ENCODE assay signal across 21 cellular contexts in genomic region chr3:150612494-150612893, GRCh38. TPM values are rescaled to one million over a fixed set of nuclear protein-coding genes. Genes with fewer than 3 reads are reported as not detected.
DNase-seq lines count a peak whose midpoint lies in the region; ATAC-seq and TF ChIP-seq lines count a peak whose summit lies in the region.
"Had no signal": no experiment of that assay in that cellular context is flagged by ENCODE, and none has a peak within 500 bp of the region (broad histone marks: within the 10 kb centered on the region; RNA-seq: fewer than 3 reads in every experiment).

No MANE protein-coding gene starts in this region.

- no peaks in the 10 kb centered on the region for H3K27me3 Mint-ChIP-seq in activated naive CD4-positive, alpha-beta T cell treated with anti-CD3 and anti-CD28 coated beads, Interleukin-2, amount 50 U/mL, for 24 hours
- H3K27me3 Mint-ChIP-seq in activated T-helper 17 cell treated with anti-CD3 and anti-CD28 coated beads, Interleukin-2, amount 50 U/mL, for 72 hours, result no peaks in the 10 kb centered on the region
- H3K27me3 Mint-ChIP-seq: IgD-negative memory B cell had no signal

- no peaks in the 10 kb centered on the region for H3K36me3 ChIP-seq in hepatocyte (replicated peaks; ENCODE audit: insufficient read depth, low read depth)

- no peaks in the 10 kb centered on the region for H3K9me2 ChIP-seq in hepatocyte (replicated peaks; ENCODE audit: insufficient read depth)

- TF ChIP-seq CTCF in hepatocyte (IDR thresholded peaks at IDR 0.05; ENCODE audit: poor library complexity), result no peak

- H3K79me2 ChIP-seq in hepatocyte, result peaks cover 80% of the 10 kb centered on the region

- H3K4me3 ChIP-seq in hepatocyte, result no peak overlapping the region

- no peak overlapping the region for H2AFZ ChIP-seq in hepatocyte

- H4K20me1 ChIP-seq in hepatocyte (ENCODE audit: insufficient read depth, poor library complexity, severe bottlenecking), result peaks cover 33% of the 10 kb centered on the region

- H3K4me1 ChIP-seq in hepatocyte (ENCODE audit: insufficient read depth), result no peaks in the 10 kb centered on the region

- no peaks in the 10 kb centered on the region for H3K9me3 ChIP-seq in hepatocyte (ENCODE audit: low read depth)

- H3K9me3 Mint-ChIP-seq in activated naive CD4-positive, alpha-beta T cell treated with anti-CD3 and anti-CD28 coated beads, Interleukin-2, amount 50 U/mL, for 24 hours, result peaks cover 5% of the 10 kb centered on the region
- H3K9me3 Mint-ChIP-seq in activated T-helper 17 cell treated with anti-CD3 and anti-CD28 coated beads, Interleukin-2, amount 50 U/mL, for 72 hours, result no peaks in the 10 kb centered on the region
- H3K9me3 Mint-ChIP-seq: HFFc6, IgD-negative memory B cell had no signal

- no peak overlapping the region for H3K4me2 ChIP-seq in hepatocyte

- H3K4me3 Mint-ChIP-seq in activated naive CD4-positive, alpha-beta T cell treated with anti-CD3 and anti-CD28 coated beads, Interleukin-2, amount 50 U/mL, for 24 hours, result peak overlapping the region; percentile 4
- H3K4me3 Mint-ChIP-seq in activated T-helper 17 cell treated with anti-CD3 and anti-CD28 coated beads, Interleukin-2, amount 50 U/mL, for 72 hours, result peak overlapping the region; percentile 49
- H3K4me3 Mint-ChIP-seq: HFFc6 had no signal

- ATAC-seq in HG02870 (IDR thresholded peaks at IDR 0.05; ENCODE audit: unreplicated experiment) (peak; percentile 52), HG03432 (IDR thresholded peaks at IDR 0.05; ENCODE audit: unreplicated experiment) (no peak)
- ATAC-seq in activated T-helper 17 cell treated with anti-CD3 and anti-CD28 coated beads, Interleukin-2, amount 50 U/mL, for 72 hours (replicated peaks), result no peak
- ATAC-seq: Right ventricle myocardium inferior had no signal

- 86% methylated on average over 1 of the region's 1 CpG for WGBS in hepatocyte (ENCODE audit: low lambda C conversion rate, missing lambda C conversion rate)

- peaks cover 15% of the 10 kb centered on the region for H3K36me3 Mint-ChIP-seq in activated naive CD4-positive, alpha-beta T cell treated with anti-CD3 and anti-CD28 coated beads, Interleukin-2, amount 50 U/mL, for 24 hours
- H3K36me3 Mint-ChIP-seq in activated T-helper 17 cell treated with anti-CD3 and anti-CD28 coated beads, Interleukin-2, amount 50 U/mL, for 72 hours (ENCODE audit: low read depth), result peaks cover 87% of the 10 kb centered on the region

- no peaks in the 10 kb centered on the region for H3K27me3 ChIP-seq in hepatocyte

- no peak for DNase-seq in activated naive CD4-positive, alpha-beta T cell (lab: John Stamatoyannopoulos, UW)
- DNase-seq in hepatocyte (ENCODE audit: low spot score) (no peak), GM19238 (ENCODE audit: insufficient read length, low spot score) (no peak)
- DNase-seq: ACHN, C1 segment of cervical spinal cord, DMS79, H7, HFFc6, MM.1S, NCI-H1092, NCI-H146, NCI-H2029 treated with DMSO at 0.1 percent for 48 hours, NCI-H2171, NCI-H446, NCI-H69 had no signal

- H3K4me1 Mint-ChIP-seq in activated naive CD4-positive, alpha-beta T cell treated with anti-CD3 and anti-CD28 coated beads, Interleukin-2, amount 50 U/mL, for 24 hours, result peaks cover 72% of the 10 kb centered on the region
- H3K4me1 Mint-ChIP-seq in activated T-helper 17 cell treated with anti-CD3 and anti-CD28 coated beads, Interleukin-2, amount 50 U/mL, for 72 hours, result peaks cover 57% of the 10 kb centered on the region

- H3K27ac ChIP-seq in hepatocyte, result no peak overlapping the region

- H3K27ac Mint-ChIP-seq in activated naive CD4-positive, alpha-beta T cell treated with anti-CD3 and anti-CD28 coated beads, Interleukin-2, amount 50 U/mL, for 24 hours, result peak overlapping the region; percentile 23
- H3K27ac Mint-ChIP-seq in activated T-helper 17 cell treated with anti-CD3 and anti-CD28 coated beads, Interleukin-2, amount 50 U/mL, for 72 hours, result peak overlapping the region; percentile 74
- H3K27ac Mint-ChIP-seq: HFFc6, IgD-negative memory B cell had no signal

RNA-seq across cellular contexts. Expression of gene SELENOT, which starts 9.4 kb away (rescaled TPM):
- total RNA-seq in activated T-helper 17 cell treated with anti-CD3 and anti-CD28 coated beads, Interleukin-2, amount 50 U/mL, for 72 hours, result 100 to 1,000 TPM; 111 to 144 TPM
- total RNA-seq in hepatocyte, result 101 and 175 TPM in 2 replicates
- 109 and 147 TPM in 2 replicates for polyA plus RNA-seq in hepatocyte
